In the genomic region with DNA sequence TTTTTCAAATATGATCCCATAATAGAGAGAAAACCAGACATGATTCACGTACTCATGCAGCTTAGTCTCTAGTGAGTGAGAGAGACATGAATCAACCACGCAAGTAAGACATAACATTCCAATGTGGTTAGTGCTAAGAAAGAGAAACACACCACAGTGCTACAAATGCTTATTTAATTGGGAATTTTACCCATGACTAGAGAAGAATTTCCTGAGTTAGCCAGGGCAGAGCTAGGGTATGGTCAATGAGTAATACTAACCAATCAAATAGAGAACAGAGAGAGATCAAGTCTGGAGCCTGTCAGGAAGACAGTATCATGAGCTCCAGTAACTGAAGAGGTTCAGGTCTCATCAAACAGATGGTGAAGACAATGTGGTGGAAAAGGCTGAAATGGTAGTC, we compare ENCODE assay signal across 1 cellular context.
TF ChIP-seq lines count a peak whose summit lies in the region.

No MANE protein-coding gene starts in this region.

TF ChIP-seq in HepG2, 621 proteins besides CTCF, POLR2A, EP300 and RAD21 (continued from another document):
- TF ChIP-seq ZFYVE20 (CRISPR knock-in tag; IDR thresholded peaks at IDR 0.05; ENCODE audit: borderline replicate concordance, low read depth) (no peak), GTF2F1 (IDR thresholded peaks at IDR 0.05; ENCODE audit: low read length) (no peak), CSRNP1 (CRISPR knock-in tag; IDR thresholded peaks at IDR 0.05) (no peak)
